In genomic region chr19:11460207-11460606, GRCh38 we compare ENCODE assay signal across 13 cellular contexts. TPM values are rescaled to one million over a fixed set of nuclear protein-coding genes. Genes with fewer than 3 reads are reported as not detected.
A peak's percentile ranks its signal among the peaks of the same experiment; 100 is the strongest.
DNase-seq lines count a peak whose midpoint lies in the region; ATAC-seq, FAIRE-seq and TF ChIP-seq lines count a peak whose summit lies in the region.
"Had no signal": no experiment of that assay in that cellular context is flagged by ENCODE, and none has a peak within 500 bp of the region (broad histone marks: within the 10 kb centered on the region; RNA-seq: fewer than 3 reads in every experiment).

No MANE protein-coding gene starts in this region.

- peak; percentile 17; the same call in 1 of the 2 replicates for TF ChIP-seq RAD21 in SK-N-SH (IDR thresholded peaks at IDR 0.05; ENCODE audit: low read length)
- TF ChIP-seq RAD21 in K562 (CRISPR knock-in tag; conservative IDR thresholded peaks at IDR 0.05 in 1 of 2, IDR thresholded peaks at IDR 0.05 in 1 of 2) = peak in 1 of 2 experiments; percentile 24; a peak in 1 of 4 replicates

- DNase-seq in SK-N-SH (peak; percentile 80), K562 (ENCODE audit: extremely low read depth in 1 of 4, low spot score in 3 of 4) (peak in 3 of 4 experiments; percentile 56 to 64 (median 63)), neuronal stem cell (ENCODE audit: low spot score) (no peak), cerebellar cortex (ENCODE audit: low spot score) (no peak), SHP77 (lab: John Stamatoyannopoulos, UW) (no peak)
- no peak for DNase-seq in stimulated activated CD4-positive, alpha-beta T cell treated with anti-CD3 and anti-CD28 coated beads, Interleukin-1b, Interleukin-23, amount 100 ng/mL, for 48 hours
- DNase-seq: activated CD4-positive, alpha-beta T cell treated with anti-CD3 and anti-CD28 coated beads, Interleukin-2, amount 50 U/mL, for 4 hours; activated naive CD8-positive, alpha-beta T cell treated with anti-CD3 and anti-CD28 coated beads, Interleukin-2, amount 10 ng/mL, durations not matched to agents 7 days and 5 days; NCI-H526; spleen had no signal

- no peak overlapping the region for H2BK12ac ChIP-seq in neuronal stem cell (ENCODE audit: low read length)

- CTCF ChIA-PET in SK-N-SH (lab: Yijun Ruan, JAX) = no interaction called here
- CTCF ChIA-PET in HEK293 (lab: Yijun Ruan, JAX) = interaction anchor here (0.6 to 1.4 kb wide), 4 partner anchors 17 to 100 kb away, joined by 3 to 5 read pairs (median 4); no protein-coding TSS in a partner anchor
- CTCF ChIA-PET in K562 (lab: Yijun Ruan, JAX; ENCODE audit: low intra/inter-chr PET ratio) = interaction anchor here (1.0 kb wide), 1 partner anchor 22 kb away, joined by 3 read pairs; no protein-coding TSS in a partner anchor

- no TSS peak for BruUV-seq in K562 (replicated peaks; lab: Mats Ljungman, UMichigan)

- H3K9me2 ChIP-seq in SK-N-SH = no peaks in the 10 kb centered on the region

- H3K9ac ChIP-seq in SK-N-SH = no peak overlapping the region
- no peak overlapping the region for H3K9ac ChIP-seq in K562 (ENCODE audit: insufficient read depth in 1 of 2, low read depth in 2 of 2, low read length in 2 of 2)
- no peak overlapping the region for H3K9ac ChIP-seq in neuronal stem cell (ENCODE audit: low read depth, low read length, poor library complexity)

- H4K20me1 ChIP-seq in SK-N-SH (ENCODE audit: insufficient read depth) (no peaks in the 10 kb centered on the region), K562 (replicated peaks; ENCODE audit: control insufficient read depth, insufficient read depth, low read length) (0 out of 2 replicates have a peak, but pooled peaks cover 4% of the 10 kb centered on the region)

- H3K27ac ChIP-seq in SK-N-SH (ENCODE audit: low read depth in 2 of 2, low read length in 1 of 2) (no peak overlapping the region), HEK293 (ENCODE audit: extremely low read depth, low read depth, low read length) (no peak overlapping the region), K562 (ENCODE audit: extremely low read depth, low read depth, low read length) (no peak overlapping the region), neuronal stem cell (replicated peaks; ENCODE audit: low read length) (no peak overlapping the region)
- H3K27ac ChIP-seq: spleen had no signal

- H4K91ac ChIP-seq in neuronal stem cell (ENCODE audit: low read depth, low read length, poor library complexity) = no peak overlapping the region

- H2AFZ ChIP-seq in SK-N-SH (ENCODE audit: low read depth) = no peak overlapping the region
- H2AFZ ChIP-seq in K562 (ENCODE audit: low read depth, low read length) = no peak overlapping the region
- no peak overlapping the region for H2AFZ ChIP-seq in neuronal stem cell (ENCODE audit: low read length)

- H2BK120ac ChIP-seq in neuronal stem cell (ENCODE audit: low read depth, low read length) = no peak overlapping the region

- no peak overlapping the region for H3K23ac ChIP-seq in neuronal stem cell (ENCODE audit: low read depth, low read length, poor library complexity)

- H2AK5ac ChIP-seq in neuronal stem cell (ENCODE audit: low read depth, low read length) = no peak overlapping the region

- no peaks in the 10 kb centered on the region for H3F3A ChIP-seq in SK-N-SH (replicated peaks; ENCODE audit: insufficient read depth)

- H3K27me3 ChIP-seq in SK-N-SH (ENCODE audit: insufficient read depth) (no peaks in the 10 kb centered on the region), K562 (ENCODE audit: control insufficient read depth in 2 of 2, insufficient read depth in 2 of 2, low read length in 2 of 2) (peaks cover 0 to 24% of the 10 kb centered on the region in 2 experiments; a peak in 3 of 5 replicates), neuronal stem cell (ENCODE audit: control insufficient read depth in 3 of 3, insufficient read depth in 3 of 3, low read depth in 1 of 3, low read length in 3 of 3) (peaks cover 0 to 4% (median 0%) of the 10 kb centered on the region in 3 experiments)

- TF ChIP-seq EP300 in SK-N-SH (IDR thresholded peaks at IDR 0.05; ENCODE audit: borderline replicate concordance in 1 of 2, low read depth in 1 of 2, low read length in 1 of 2) = no peak
- TF ChIP-seq EP300 in K562 (IDR thresholded peaks at IDR 0.05; ENCODE audit: low read length) = no peak

- H3K9me3 ChIP-seq in SK-N-SH (no peaks in the 10 kb centered on the region), HEK293 (ENCODE audit: control insufficient read depth, insufficient read depth, low read depth, low read length) (no peaks in the 10 kb centered on the region), K562 (replicated peaks; ENCODE audit: control insufficient read depth, insufficient read depth, low read depth, low read length) (no peaks in the 10 kb centered on the region), neuronal stem cell (replicated peaks in 1 of 2; ENCODE audit: control insufficient read depth in 2 of 2, insufficient read depth in 1 of 2, low read depth in 1 of 2, low read length in 2 of 2) (peaks cover 0 to 6% of the 10 kb centered on the region in 2 donors)
- H3K9me3 ChIP-seq: spleen had no signal

- H2BK5ac ChIP-seq in neuronal stem cell (ENCODE audit: low read length) = no peak overlapping the region

- 44% methylated on average over 4 of the region's 4 CpGs for WGBS in SK-N-SH (ENCODE audit: low lambda C conversion rate)
- 0% methylated on average over 2 of the region's 4 CpGs for WGBS in K562 (ENCODE audit: insufficient coverage, low coverage, missing lambda C conversion rate)
- WGBS in neuronal stem cell (ENCODE audit: extremely low coverage in 2 of 2, insufficient read length in 2 of 2, insufficient replicate concordance in 1 of 2), 2 donors = no CpG with 5 or more reads among the region's 4 CpGs

- no peak overlapping the region for H3K4ac ChIP-seq in neuronal stem cell (ENCODE audit: low read length)

- H3K14ac ChIP-seq in neuronal stem cell (ENCODE audit: low read length) = no peak overlapping the region

- FAIRE-seq in K562 (lab: Jason Lieb, UNC) = no peak

- in situ Hi-C loops in K562 (cut with MboI) = no loop called here

- H3K18ac ChIP-seq in neuronal stem cell (ENCODE audit: low read length) = no peak overlapping the region

- H3K4me3 ChIP-seq in SK-N-SH (ENCODE audit: low read depth in 2 of 2, low read length in 1 of 2) (no peak overlapping the region), HEK293 (ENCODE audit: low read depth, low read length) (no peak overlapping the region), K562 (no peak overlapping the region), neuronal stem cell (ENCODE audit: low read length in 2 of 2) (no peak overlapping the region)
- H3K4me3 ChIP-seq: spleen had no signal

- H3K36me3 ChIP-seq in SK-N-SH (replicated peaks in 1 of 2; ENCODE audit: control insufficient read depth in 1 of 2, insufficient read depth in 2 of 2, low read length in 1 of 2) = no peaks in the 10 kb centered on the region
- H3K36me3 ChIP-seq in HEK293 (ENCODE audit: control insufficient read depth in 2 of 2, insufficient read depth in 1 of 2, low read length in 2 of 2) = no peaks in the 10 kb centered on the region
- no peaks in the 10 kb centered on the region for H3K36me3 ChIP-seq in K562 (ENCODE audit: control insufficient read depth, insufficient read depth, low read length)
- H3K36me3 ChIP-seq in neuronal stem cell (replicated peaks in 1 of 2; ENCODE audit: control insufficient read depth in 2 of 2, insufficient read depth in 2 of 2, low read length in 2 of 2) = peaks cover 1 to 86% of the 10 kb centered on the region in 2 donors
- H3K36me3 ChIP-seq: spleen had no signal

- peaks cover 9% of the 10 kb centered on the region for H3K79me1 ChIP-seq in neuronal stem cell (ENCODE audit: low read depth, low read length)

- H3K79me2 ChIP-seq in SK-N-SH (ENCODE audit: insufficient read depth) (no peaks in the 10 kb centered on the region), K562 (ENCODE audit: control insufficient read depth, insufficient read depth, low read length) (no peaks in the 10 kb centered on the region)

- intact Hi-C loops in K562 (cut with micrococcal nuclease) = no loop called here

- H3K4me2 ChIP-seq in SK-N-SH (no peak overlapping the region), K562 (ENCODE audit: insufficient read depth, low read length) (no peak overlapping the region), neuronal stem cell (ENCODE audit: insufficient read depth, low read length, poor library complexity, severe bottlenecking) (no peak overlapping the region)

- no peak overlapping the region for H2BK15ac ChIP-seq in neuronal stem cell (ENCODE audit: low read length)

- POLR2A ChIA-PET in SK-N-SH (lab: Yijun Ruan, JAX) (no interaction called here), HEK293 (lab: Yijun Ruan, JAX) (no interaction called here), K562 (lab: Yijun Ruan, JAX) (no interaction called here)

- H3K9me1 ChIP-seq in K562 (ENCODE audit: control insufficient read depth, insufficient read depth, low read length) = no peaks in the 10 kb centered on the region

- TF ChIP-seq CTCF in SK-N-SH (IDR thresholded peaks at IDR 0.05) (peak; percentile 28), HEK293 (tag by site-specific recombination; IDR thresholded peaks at IDR 0.05) (no peak), K562 (IDR thresholded peaks at IDR 0.05 in 2 of 3, conservative IDR thresholded peaks at IDR 0.05 in 1 of 3; ENCODE audit: insufficient read depth in 2 of 3, low read depth in 1 of 3, low read length in 3 of 3) (peak; percentile 38 to 63 (median 50); a peak in 4 of 6 replicates)

- ATAC-seq in SK-N-SH treated with all-trans-retinoic acid at 6 μM for 48 hours (no peak), K562 (peak; percentile 64)

- TF ChIP-seq POLR2A in K562 (conservative IDR thresholded peaks at IDR 0.05) = no peak

- peak overlapping the region; percentile 96 for H4K8ac ChIP-seq in neuronal stem cell (ENCODE audit: low read depth, low read length)

- no peaks in the 10 kb centered on the region for H3K4me1 ChIP-seq in SK-N-SH (ENCODE audit: control insufficient read depth in 1 of 2, insufficient read depth in 2 of 2, low read depth in 1 of 2, low read length in 1 of 2)
- H3K4me1 ChIP-seq in HEK293 (ENCODE audit: control insufficient read depth, insufficient read depth, low read length) = no peaks in the 10 kb centered on the region
- peaks cover 0 to 20% of the 10 kb centered on the region in 2 experiments; a peak in 3 of 5 replicates for H3K4me1 ChIP-seq in K562 (replicated peaks in 1 of 2; ENCODE audit: control insufficient read depth in 2 of 2, insufficient read depth in 2 of 2, low read length in 2 of 2)
- H3K4me1 ChIP-seq in neuronal stem cell (ENCODE audit: control insufficient read depth in 2 of 2, insufficient read depth in 1 of 2, low read depth in 1 of 2, low read length in 2 of 2) = peaks cover 0 to 5% of the 10 kb centered on the region in 2 donors
- H3K4me1 ChIP-seq: spleen had no signal

RNA-seq across cellular contexts. Expression of gene ELAVL3, which starts 20.6 kb away (rescaled TPM):
- polyA plus RNA-seq in SK-N-SH (2012; rRNA removed) = 0.48 and 0.68 TPM in 2 replicates
- polyA plus RNA-seq in SK-N-SH (2012; cell fraction: cytosol; rRNA removed) = 0.67 and 1.5 TPM in 2 replicates
- polyA plus RNA-seq in SK-N-SH (2012; cell fraction: nucleus; rRNA removed) = 1.0 and 1.6 TPM in 2 replicates
- total RNA-seq in K562 (2011; cell fraction: chromatin; rRNA removed; ENCODE audit: low replicate concordance) = not detected in 2 replicates
- not detected in 2 replicates for total RNA-seq in K562 (2011; cell fraction: nucleolus; rRNA removed)
- not detected in 2 replicates for total RNA-seq in K562 (2011; cell fraction: nucleoplasm; rRNA removed)
- 0.16 TPM in 1 of 2 replicates, not detected in the other for total RNA-seq in K562 (2014; rRNA removed)
- not detected in 2 replicates for total RNA-seq in K562 (2014; rRNA removed; fragmentation: Illumina TruSeq; extraction: Trizol)
- total RNA-seq in K562 (2015; rRNA removed; fragmentation: Illumina TruSeq; extraction: Trizol) = not detected in 2 replicates
- total RNA-seq in K562 (2021) = not detected in 2 replicates
- not detected in 2 replicates for polyA plus RNA-seq in K562 (2011; rRNA removed)
- not detected in 2 replicates for polyA plus RNA-seq in K562 (2011; cell fraction: cytosol; rRNA removed)
- polyA plus RNA-seq in K562 (2011; cell fraction: nucleus; rRNA removed) = not detected in 2 replicates
- polyA plus RNA-seq in K562 (2012) = 0.01 TPM in 1 of 2 replicates, not detected in the other
- polyA plus RNA-seq in K562 (2014; fragmentation: Illumina TruSeq; extraction: Trizol) = not detected in 2 replicates
- not detected for polyA plus RNA-seq in K562 (2014; fragmentation: Nextera tagmentation; extraction: Ambion mirVana)
- polyA plus RNA-seq in K562 (2014; rRNA removed) = not detected in 2 replicates
- polyA minus RNA-seq in K562 (2011; rRNA and poly(A)+ RNA removed) = not detected in 2 replicates
- polyA minus RNA-seq in K562 (2011; cell fraction: cytosol; rRNA and poly(A)+ RNA removed) = not detected in 2 replicates
- not detected in 2 replicates for polyA minus RNA-seq in K562 (2011; cell fraction: nucleus; rRNA and poly(A)+ RNA removed)
- polyA plus RNA-seq in neuronal stem cell (2013, experiment 1 of 2) = 0.98 TPM
- 0.86 TPM for polyA plus RNA-seq in neuronal stem cell (2013, experiment 2 of 2)
- total RNA-seq: activated naive CD8-positive, alpha-beta T cell treated with anti-CD3 and anti-CD28 coated beads, Interleukin-2, amount 10 ng/mL, durations not matched to agents 7 days and 5 days; spleen had no signal

RNA-seq across cellular contexts. Expression of gene PRKCSH, which starts 24.8 kb away (rescaled TPM):
- polyA plus RNA-seq in SK-N-SH (2012; rRNA removed) (198 and 502 TPM in 2 replicates), K562 (2011; rRNA removed) (39.1 and 96.2 TPM in 2 replicates), K562 (2014; fragmentation: Illumina TruSeq; extraction: Trizol) (155 and 235 TPM in 2 replicates), K562 (2014; fragmentation: Nextera tagmentation; extraction: Ambion mirVana) (1 to 10 TPM; 2.3 to 6.9 TPM), K562 (2014; rRNA removed) (76.5 and 88.9 TPM in 2 replicates)
- polyA plus RNA-seq in SK-N-SH (2012; cell fraction: cytosol; rRNA removed) = 245 and 294 TPM in 2 replicates
- polyA plus RNA-seq in SK-N-SH (2012; cell fraction: nucleus; rRNA removed) = 658 and 734 TPM in 2 replicates
- 161 and 438 TPM in 2 replicates for total RNA-seq in K562 (2011; cell fraction: chromatin; rRNA removed; ENCODE audit: low replicate concordance)
- 419 and 446 TPM in 2 replicates for total RNA-seq in K562 (2011; cell fraction: nucleolus; rRNA removed)
- total RNA-seq in K562 (2011; cell fraction: nucleoplasm; rRNA removed) = 236 and 271 TPM in 2 replicates
- total RNA-seq in K562 (2014; rRNA removed) (99.4 and 135 TPM in 2 replicates), K562 (2014; rRNA removed; fragmentation: Illumina TruSeq; extraction: Trizol) (25.6 and 28.4 TPM in 2 replicates), K562 (2015; rRNA removed; fragmentation: Illumina TruSeq; extraction: Trizol) (48.1 and 52.1 TPM in 2 replicates), K562 (2021) (297 and 303 TPM in 2 replicates)
- 68.3 and 79.6 TPM in 2 replicates for polyA plus RNA-seq in K562 (2011; cell fraction: cytosol; rRNA removed)
- polyA plus RNA-seq in K562 (2011; cell fraction: nucleus; rRNA removed) = 221 and 243 TPM in 2 replicates
- 242 and 451 TPM in 2 replicates for polyA plus RNA-seq in K562 (2012)
- polyA minus RNA-seq in K562 (2011; rRNA and poly(A)+ RNA removed) = 31.6 and 32.5 TPM in 2 replicates
- polyA minus RNA-seq in K562 (2011; cell fraction: cytosol; rRNA and poly(A)+ RNA removed) = 147 and 227 TPM in 2 replicates
- 56.5 and 75.8 TPM in 2 replicates for polyA minus RNA-seq in K562 (2011; cell fraction: nucleus; rRNA and poly(A)+ RNA removed)
- 199 TPM for polyA plus RNA-seq in neuronal stem cell (2013, experiment 1 of 2)
- polyA plus RNA-seq in neuronal stem cell (2013, experiment 2 of 2) = 201 TPM

RNA-seq across cellular contexts. Expression of gene ODAD3, which starts 25.3 kb away (rescaled TPM):
- 3.2 and 4.2 TPM in 2 replicates for polyA plus RNA-seq in SK-N-SH (2012; rRNA removed)
- 2.1 and 2.3 TPM in 2 replicates for polyA plus RNA-seq in SK-N-SH (2012; cell fraction: cytosol; rRNA removed)
- 6.9 and 7.8 TPM in 2 replicates for polyA plus RNA-seq in SK-N-SH (2012; cell fraction: nucleus; rRNA removed)
- total RNA-seq in K562 (2011; cell fraction: chromatin; rRNA removed; ENCODE audit: low replicate concordance) = 0.25 and 0.74 TPM in 2 replicates
- total RNA-seq in K562 (2011; cell fraction: nucleolus; rRNA removed) = 0.26 and 1.2 TPM in 2 replicates
- 0.29 TPM in 1 of 2 replicates, not detected in the other for total RNA-seq in K562 (2011; cell fraction: nucleoplasm; rRNA removed)
- 0.08 and 0.14 TPM in 2 replicates for total RNA-seq in K562 (2014; rRNA removed)
- total RNA-seq in K562 (2014; rRNA removed; fragmentation: Illumina TruSeq; extraction: Trizol) = 0.11 TPM in 1 of 2 replicates, not detected in the other
- total RNA-seq in K562 (2015; rRNA removed; fragmentation: Illumina TruSeq; extraction: Trizol) = 0.08 TPM in 1 of 2 replicates, not detected in the other
- 0.18 and 0.51 TPM in 2 replicates for total RNA-seq in K562 (2021)
- 0.19 TPM in 1 of 2 replicates, not detected in the other for polyA plus RNA-seq in K562 (2011; rRNA removed)
- 0.12 TPM in 2 replicates for polyA plus RNA-seq in K562 (2011; cell fraction: cytosol; rRNA removed)
- 0.54 and 0.66 TPM in 2 replicates for polyA plus RNA-seq in K562 (2011; cell fraction: nucleus; rRNA removed)
- 0.16 and 0.19 TPM in 2 replicates for polyA plus RNA-seq in K562 (2012)
- polyA plus RNA-seq in K562 (2014; fragmentation: Illumina TruSeq; extraction: Trizol) = 0.08 and 0.12 TPM in 2 replicates
- under 1 TPM; 0.07 to 0.18 TPM for polyA plus RNA-seq in K562 (2014; fragmentation: Nextera tagmentation; extraction: Ambion mirVana)
- polyA plus RNA-seq in K562 (2014; rRNA removed) = 0.72 and 1.5 TPM in 2 replicates
- polyA minus RNA-seq in K562 (2011; rRNA and poly(A)+ RNA removed) = not detected in 2 replicates
- polyA minus RNA-seq in K562 (2011; cell fraction: cytosol; rRNA and poly(A)+ RNA removed) = not detected in 2 replicates
- polyA minus RNA-seq in K562 (2011; cell fraction: nucleus; rRNA and poly(A)+ RNA removed) = 0.13 and 0.22 TPM in 2 replicates
- 0.91 TPM for polyA plus RNA-seq in neuronal stem cell (2013, experiment 1 of 2)
- 1.2 TPM for polyA plus RNA-seq in neuronal stem cell (2013, experiment 2 of 2)
- total RNA-seq: activated naive CD8-positive, alpha-beta T cell treated with anti-CD3 and anti-CD28 coated beads, Interleukin-2, amount 10 ng/mL, durations not matched to agents 7 days and 5 days had no signal

RNA-seq across cellular contexts. Expression of gene RGL3, which starts 41.1 kb away (rescaled TPM):
- polyA plus RNA-seq in SK-N-SH (2012; rRNA removed) = 13.3 and 13.5 TPM in 2 replicates
- polyA plus RNA-seq in SK-N-SH (2012; cell fraction: cytosol; rRNA removed) = 2.1 and 2.9 TPM in 2 replicates
- polyA plus RNA-seq in SK-N-SH (2012; cell fraction: nucleus; rRNA removed) = 140 and 202 TPM in 2 replicates
- total RNA-seq in K562 (2011; cell fraction: chromatin; rRNA removed; ENCODE audit: low replicate concordance) = 1.2 and 4.6 TPM in 2 replicates
- 1.3 and 1.5 TPM in 2 replicates for total RNA-seq in K562 (2011; cell fraction: nucleolus; rRNA removed)
- total RNA-seq in K562 (2011; cell fraction: nucleoplasm; rRNA removed) = 0.38 and 2.1 TPM in 2 replicates
- total RNA-seq in K562 (2014; rRNA removed) = 0.16 and 0.32 TPM in 2 replicates
- total RNA-seq in K562 (2014; rRNA removed; fragmentation: Illumina TruSeq; extraction: Trizol) = not detected in 2 replicates
- total RNA-seq in K562 (2015; rRNA removed; fragmentation: Illumina TruSeq; extraction: Trizol) = 0.11 TPM in 1 of 2 replicates, not detected in the other
- 0.40 and 0.58 TPM in 2 replicates for total RNA-seq in K562 (2021)
- polyA plus RNA-seq in K562 (2011; rRNA removed) = 0.26 and 0.61 TPM in 2 replicates
- polyA plus RNA-seq in K562 (2011; cell fraction: cytosol; rRNA removed) = 0.34 and 0.40 TPM in 2 replicates
- polyA plus RNA-seq in K562 (2011; cell fraction: nucleus; rRNA removed) = 2.1 and 3.0 TPM in 2 replicates
- 0.52 and 1.4 TPM in 2 replicates for polyA plus RNA-seq in K562 (2012)
- 0.22 TPM in 2 replicates for polyA plus RNA-seq in K562 (2014; fragmentation: Illumina TruSeq; extraction: Trizol)
- polyA plus RNA-seq in K562 (2014; fragmentation: Nextera tagmentation; extraction: Ambion mirVana) = not detected
- 0.09 and 0.12 TPM in 2 replicates for polyA plus RNA-seq in K562 (2014; rRNA removed)
- polyA minus RNA-seq in K562 (2011; rRNA and poly(A)+ RNA removed) = 0.14 TPM in 1 of 2 replicates, not detected in the other
- 2.7 TPM in 1 of 2 replicates, not detected in the other for polyA minus RNA-seq in K562 (2011; cell fraction: cytosol; rRNA and poly(A)+ RNA removed)
- 0.33 and 0.67 TPM in 2 replicates for polyA minus RNA-seq in K562 (2011; cell fraction: nucleus; rRNA and poly(A)+ RNA removed)
- polyA plus RNA-seq in neuronal stem cell (2013, experiment 1 of 2) = 0.66 TPM
- 0.51 TPM for polyA plus RNA-seq in neuronal stem cell (2013, experiment 2 of 2)
- total RNA-seq: activated naive CD8-positive, alpha-beta T cell treated with anti-CD3 and anti-CD28 coated beads, Interleukin-2, amount 10 ng/mL, durations not matched to agents 7 days and 5 days; G401 had no signal

RNA-seq across cellular contexts. Expression of gene ZNF653, which starts 45.4 kb away (rescaled TPM):
- polyA plus RNA-seq in SK-N-SH (2012; rRNA removed) (14.5 and 14.7 TPM in 2 replicates), K562 (2011; rRNA removed) (7.0 and 7.8 TPM in 2 replicates), K562 (2014; fragmentation: Illumina TruSeq; extraction: Trizol) (4.2 and 5.6 TPM in 2 replicates), K562 (2014; fragmentation: Nextera tagmentation; extraction: Ambion mirVana) (not detected), K562 (2014; rRNA removed) (5.3 and 7.3 TPM in 2 replicates)
- 7.2 and 10.5 TPM in 2 replicates for polyA plus RNA-seq in SK-N-SH (2012; cell fraction: cytosol; rRNA removed)
- 41.9 and 44.2 TPM in 2 replicates for polyA plus RNA-seq in SK-N-SH (2012; cell fraction: nucleus; rRNA removed)
- 12.5 and 24.0 TPM in 2 replicates for total RNA-seq in K562 (2011; cell fraction: chromatin; rRNA removed; ENCODE audit: low replicate concordance)
- total RNA-seq in K562 (2011; cell fraction: nucleolus; rRNA removed) = 22.4 and 24.2 TPM in 2 replicates
- total RNA-seq in K562 (2011; cell fraction: nucleoplasm; rRNA removed) = 15.0 and 19.7 TPM in 2 replicates
- total RNA-seq in K562 (2014; rRNA removed) (3.9 and 7.1 TPM in 2 replicates), K562 (2014; rRNA removed; fragmentation: Illumina TruSeq; extraction: Trizol) (1.4 and 1.6 TPM in 2 replicates), K562 (2015; rRNA removed; fragmentation: Illumina TruSeq; extraction: Trizol) (2.9 and 3.8 TPM in 2 replicates), K562 (2021) (5.6 and 8.0 TPM in 2 replicates)
- polyA plus RNA-seq in K562 (2011; cell fraction: cytosol; rRNA removed) = 7.3 and 15.5 TPM in 2 replicates
- polyA plus RNA-seq in K562 (2011; cell fraction: nucleus; rRNA removed) = 18.3 and 23.6 TPM in 2 replicates
- polyA plus RNA-seq in K562 (2012) = 5.4 and 6.6 TPM in 2 replicates
- 2.4 and 4.9 TPM in 2 replicates for polyA minus RNA-seq in K562 (2011; rRNA and poly(A)+ RNA removed)
- 3.6 and 4.3 TPM in 2 replicates for polyA minus RNA-seq in K562 (2011; cell fraction: cytosol; rRNA and poly(A)+ RNA removed)
- 4.3 and 5.6 TPM in 2 replicates for polyA minus RNA-seq in K562 (2011; cell fraction: nucleus; rRNA and poly(A)+ RNA removed)
- 8.3 TPM for polyA plus RNA-seq in neuronal stem cell (2013, experiment 1 of 2)
- polyA plus RNA-seq in neuronal stem cell (2013, experiment 2 of 2) = 7.7 TPM

Comparison
In these comparisons a context has a peak if more than half of its experiments do, and no peak if none do; other contexts are left out.
1. DNase-seq: peak in SK-N-SH (single experiment) and K562 (3 of 4); none in neuronal stem cell (single experiment), stimulated activated CD4-positive, alpha-beta T cell treated with anti-CD3 and anti-CD28 coated beads, Interleukin-1b, Interleukin-23, amount 100 ng/mL, for 48 hours (single experiment), cerebellar cortex (single experiment) and SHP77 (0 of 2).